Comparison of ENCODE assay signal across 10 cellular contexts in the genomic region with DNA sequence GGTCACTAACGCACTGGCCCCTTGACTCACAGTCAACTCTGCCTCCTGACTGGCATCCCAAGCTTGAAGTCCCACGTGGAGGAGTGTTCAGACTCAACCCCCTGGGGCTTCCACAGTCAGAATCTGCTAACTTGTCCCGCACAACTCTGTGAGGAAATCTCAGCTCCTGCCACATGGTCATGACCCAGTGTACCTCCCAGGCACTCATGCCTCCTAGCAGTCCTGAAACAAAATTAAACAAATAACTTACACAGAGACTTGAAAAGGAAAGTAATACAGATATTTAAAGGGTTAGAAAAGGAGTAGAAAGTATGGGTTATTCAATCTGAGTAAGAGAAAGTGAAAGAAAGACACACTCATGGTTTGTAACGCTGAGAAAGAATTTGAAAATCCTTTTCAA.
A peak's percentile ranks its signal among the peaks of the same experiment; 100 is the strongest.
DNase-seq lines count a peak whose midpoint lies in the region; ATAC-seq and TF ChIP-seq lines count a peak whose summit lies in the region.
"Had no signal": no experiment of that assay in that cellular context is flagged by ENCODE, and none has a peak within 500 bp of the region (broad histone marks: within the 10 kb centered on the region; RNA-seq: fewer than 3 reads in every experiment).

No MANE protein-coding gene starts in this region.

- no peaks in the 10 kb centered on the region for H3K36me3 ChIP-seq in SJSA1
- H3K36me3 ChIP-seq in gastrocnemius medialis: no peaks in the 10 kb centered on the region
- no peaks in the 10 kb centered on the region for H3K36me3 ChIP-seq in body of pancreas (replicated peaks in 1 of 2; ENCODE audit: insufficient read depth in 1 of 2, low read depth in 2 of 2)

- H3K27ac ChIP-seq in SJSA1: peak overlapping the region; percentile 37
- H3K27ac ChIP-seq in gastrocnemius medialis: peak overlapping the region in 2 of 4 donors; percentile 11
- H3K27ac ChIP-seq in body of pancreas: no peak overlapping the region

- TF ChIP-seq POLR2A in gastrocnemius medialis (IDR thresholded peaks at IDR 0.05) (no peak), body of pancreas (IDR thresholded peaks at IDR 0.05) (no peak)

- H3K4me3 ChIP-seq in GM12865 (ENCODE audit: low read depth, low read length) (peak overlapping the region; percentile 52), SJSA1 (peak overlapping the region; percentile 18), fibroblast of the aortic adventitia (ENCODE audit: low read depth, low read length) (no peak overlapping the region), gastrocnemius medialis (no peak overlapping the region), body of pancreas (no peak overlapping the region)

- no peaks in the 10 kb centered on the region for H3K9me3 ChIP-seq in SJSA1 (replicated peaks)
- H3K9me3 ChIP-seq in gastrocnemius medialis: no peaks in the 10 kb centered on the region
- no peaks in the 10 kb centered on the region for H3K9me3 ChIP-seq in body of pancreas

- peak; percentile 59 for ATAC-seq in GM19463 (IDR thresholded peaks at IDR 0.05; ENCODE audit: unreplicated experiment)
- ATAC-seq in HG02870 (IDR thresholded peaks at IDR 0.05; ENCODE audit: unreplicated experiment): no peak
- no peak for ATAC-seq in gastrocnemius medialis
- ATAC-seq in body of pancreas: no peak

- peaks cover 14% of the 10 kb centered on the region for H3K4me1 ChIP-seq in SJSA1 (replicated peaks)
- H3K4me1 ChIP-seq in gastrocnemius medialis: no peaks in the 10 kb centered on the region
- no peaks in the 10 kb centered on the region for H3K4me1 ChIP-seq in body of pancreas

- H3K27me3 ChIP-seq in SJSA1 (replicated peaks): no peaks in the 10 kb centered on the region
- H3K27me3 ChIP-seq in gastrocnemius medialis: no peaks in the 10 kb centered on the region
- H3K27me3 ChIP-seq in body of pancreas: no peaks in the 10 kb centered on the region

- intact Hi-C loops in gastrocnemius medialis (cut with DNase I; ENCODE audit: low total_unique reads): no loop called here
- intact Hi-C loops in body of pancreas (cut with DNase I): no loop called here

- WGBS in body of pancreas, 2 donors: 82 to 84% methylated on average over 4 of the region's 4 CpGs

- DNase-seq in GM12865 (ENCODE audit: low read depth): peak; percentile 50
- DNase-seq in SJSA1 (ENCODE audit: low read depth in 1 of 2, low spot score in 2 of 2): no peak
- peak; percentile 22 for DNase-seq in fibroblast of the aortic adventitia (ENCODE audit: low read depth)
- no peak for DNase-seq in gastrocnemius medialis
- no peak for DNase-seq in body of pancreas
- no peak for DNase-seq in C1 segment of cervical spinal cord (lab: John Stamatoyannopoulos, UW)
- DNase-seq: GDM1, NCI-H510A had no signal

- in situ Hi-C loops in gastrocnemius medialis (cut with MboI; ENCODE audit: low sequenced_read_pairs in 4 of 4): loop anchor here in 1 of 4 donors (25.0 kb wide), 1 partner anchor 498 kb away; the partner anchor contains the start of gene FOXC1

- no peak for TF ChIP-seq CTCF in GM12865 (IDR thresholded peaks at IDR 0.05; ENCODE audit: insufficient read depth, low read depth, low read length, missing control alignments)
- no peak for TF ChIP-seq CTCF in fibroblast of the aortic adventitia (IDR thresholded peaks at IDR 0.05; ENCODE audit: insufficient read depth, low read length)
- TF ChIP-seq CTCF in gastrocnemius medialis (IDR thresholded peaks at IDR 0.05 in 4 of 5, conservative IDR thresholded peaks at IDR 0.05 in 1 of 5): no peak
- no peak for TF ChIP-seq CTCF in body of pancreas (IDR thresholded peaks at IDR 0.05)

Comparison
In these comparisons a context has a peak if more than half of its experiments do, and no peak if none do; other contexts are left out.
1. DNase-seq: peak in GM12865 (single experiment) and fibroblast of the aortic adventitia (single experiment); none in SJSA1 (0 of 2), gastrocnemius medialis (0 of 2), body of pancreas (0 of 4) and C1 segment of cervical spinal cord (0 of 14).
2. H3K4me3 ChIP-seq: peak in GM12865 (single experiment) and SJSA1 (single experiment); none in fibroblast of the aortic adventitia (single experiment), gastrocnemius medialis (0 of 4) and body of pancreas (0 of 2).